8 cellular contexts compared by ENCODE assay signal in genomic region chr10:101903827-101904520, GRCh38.
DNase-seq lines count a peak whose midpoint lies in the region; ATAC-seq and TF ChIP-seq lines count a peak whose summit lies in the region.

No MANE protein-coding gene starts in this region.

- TF ChIP-seq CTCF in glutamatergic neuron (IDR thresholded peaks at IDR 0.05; ENCODE audit: partially characterized antibody, unreplicated experiment): no peak

- CTCF ChIA-PET in activated CD4-positive, alpha-beta T cell treated with anti-CD3 and anti-CD28 coated beads, Interleukin-2, amount 10 ng/mL, durations not matched to agents 7 days and 5 days (lab: Charles Lee): interaction anchor here (0.7 to 2.7 kb wide), 5 partner anchors 15 to 455 kb away, joined by 4 to 7 read pairs (median 6); no protein-coding TSS in a partner anchor

- POLR2A ChIA-PET in activated CD4-positive, alpha-beta T cell treated with anti-CD3 and anti-CD28 coated beads, Interleukin-2, amount 10 ng/mL, durations not matched to agents 7 days and 5 days (lab: Charles Lee): no interaction called here

- H3K9me3 Mint-ChIP-seq in activated CD4-positive, alpha-beta T cell treated with anti-CD3 and anti-CD28 coated beads, Interleukin-2, amount 10 ng/mL, durations not matched to agents 7 days and 5 days: no peaks in the 10 kb centered on the region
- H3K9me3 Mint-ChIP-seq in glutamatergic neuron (ENCODE audit: unreplicated experiment): peaks cover 24% of the 10 kb centered on the region

- H3K27me3 Mint-ChIP-seq in activated CD4-positive, alpha-beta T cell treated with anti-CD3 and anti-CD28 coated beads, Interleukin-2, amount 10 ng/mL, durations not matched to agents 7 days and 5 days: no peaks in the 10 kb centered on the region
- H3K27me3 Mint-ChIP-seq in glutamatergic neuron (ENCODE audit: unreplicated experiment): peaks cover 19% of the 10 kb centered on the region

- H3K4me3 Mint-ChIP-seq in activated CD4-positive, alpha-beta T cell treated with anti-CD3 and anti-CD28 coated beads, Interleukin-2, amount 10 ng/mL, durations not matched to agents 7 days and 5 days: no peak overlapping the region
- peak overlapping the region; percentile 67 for H3K4me3 Mint-ChIP-seq in glutamatergic neuron (ENCODE audit: unreplicated experiment)

- peak; percentile 25 for DNase-seq in activated CD4-positive, alpha-beta T cell treated with anti-CD3 and anti-CD28 coated beads, Interleukin-2, amount 10 ng/mL, durations not matched to agents 7 days and 5 days
- no peak for DNase-seq in activated CD4-positive, alpha-beta T cell treated with anti-CD3 and anti-CD28 coated beads, Interleukin-2, amount 50 U/mL, for 1 hour
- DNase-seq in NCI-H1436 treated with DMSO at 0.1 percent for 48 hours (lab: John Stamatoyannopoulos, UW): peak; percentile 41
- peak; percentile 69 for DNase-seq in glutamatergic neuron
- DNase-seq in HuH-7 (ENCODE audit: low spot score): no peak
- DNase-seq in NOMO-1 treated with dmso at 0.1 percent for 144 hours (lab: John Stamatoyannopoulos, UW; ENCODE audit: unreplicated experiment): no peak
- no peak for DNase-seq in occipital lobe (lab: John Stamatoyannopoulos, UW)

- H3K4me1 Mint-ChIP-seq in activated CD4-positive, alpha-beta T cell treated with anti-CD3 and anti-CD28 coated beads, Interleukin-2, amount 10 ng/mL, durations not matched to agents 7 days and 5 days: peaks cover 14% of the 10 kb centered on the region
- H3K4me1 Mint-ChIP-seq in glutamatergic neuron (ENCODE audit: low read depth, unreplicated experiment): peaks cover 60% of the 10 kb centered on the region

- ATAC-seq in HG02571 (IDR thresholded peaks at IDR 0.05; ENCODE audit: unreplicated experiment): peak; percentile 70

- H3K36me3 Mint-ChIP-seq in activated CD4-positive, alpha-beta T cell treated with anti-CD3 and anti-CD28 coated beads, Interleukin-2, amount 10 ng/mL, durations not matched to agents 7 days and 5 days (ENCODE audit: low read depth): no peaks in the 10 kb centered on the region
- H3K36me3 Mint-ChIP-seq in glutamatergic neuron (ENCODE audit: unreplicated experiment): no peaks in the 10 kb centered on the region

- peak overlapping the region; percentile 41 for H3K27ac Mint-ChIP-seq in activated CD4-positive, alpha-beta T cell treated with anti-CD3 and anti-CD28 coated beads, Interleukin-2, amount 10 ng/mL, durations not matched to agents 7 days and 5 days
- H3K27ac Mint-ChIP-seq in glutamatergic neuron (ENCODE audit: unreplicated experiment): peak overlapping the region; percentile 74

Comparison
In these comparisons a context has a peak if more than half of its experiments do, and no peak if none do; other contexts are left out.
1. DNase-seq: peak in activated CD4-positive, alpha-beta T cell treated with anti-CD3 and anti-CD28 coated beads, Interleukin-2, amount 10 ng/mL, durations not matched to agents 7 days and 5 days (single experiment), NCI-H1436 treated with DMSO at 0.1 percent for 48 hours (single experiment) and glutamatergic neuron (single experiment); none in activated CD4-positive, alpha-beta T cell treated with anti-CD3 and anti-CD28 coated beads, Interleukin-2, amount 50 U/mL, for 1 hour (single experiment), HuH-7 (single experiment), NOMO-1 treated with dmso at 0.1 percent for 144 hours (single experiment) and occipital lobe (single experiment).